Comparison of ENCODE assay signal across 1 cellular context in the genomic region with DNA sequence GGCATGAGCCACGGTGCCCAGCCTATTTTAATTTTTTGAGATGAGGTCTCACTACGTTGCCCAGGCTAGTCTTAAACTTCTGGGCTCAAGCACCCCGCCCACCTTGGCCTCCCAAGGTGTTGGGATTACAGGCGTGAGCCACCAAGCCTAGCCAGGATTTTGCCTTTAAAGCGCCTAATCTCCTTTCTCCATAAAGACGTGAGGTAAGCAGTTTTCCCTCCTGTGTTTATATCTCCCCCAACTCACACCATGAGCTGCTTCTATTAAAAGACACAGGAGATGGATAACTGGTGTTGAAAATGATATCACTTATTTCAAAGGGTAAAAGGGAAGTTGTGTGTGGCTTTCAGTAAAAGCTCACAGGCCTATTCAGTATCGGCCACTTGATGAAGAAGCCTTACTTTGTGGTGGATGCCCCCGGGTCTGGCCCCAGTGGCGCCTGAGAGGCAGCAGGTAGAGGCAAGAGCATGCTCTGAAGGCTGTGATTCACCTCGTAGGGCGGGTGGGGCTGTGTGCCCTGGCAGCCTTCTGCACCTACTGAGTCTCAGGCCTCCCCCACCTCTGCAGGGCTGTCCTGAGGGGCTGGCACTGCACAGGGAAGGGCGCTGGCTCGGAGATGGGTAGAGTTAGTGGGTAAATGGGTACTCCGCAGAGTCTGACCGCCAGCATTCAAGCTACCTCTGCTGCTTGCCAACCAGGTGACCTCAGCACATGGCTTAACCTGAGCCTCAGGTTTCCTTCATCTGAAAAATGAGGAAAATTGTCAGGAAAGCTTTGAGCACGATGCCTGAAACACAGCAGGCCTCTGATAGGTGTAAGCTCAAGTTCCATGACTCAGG.
TF ChIP-seq lines count a peak whose summit lies in the region.

No MANE protein-coding gene starts in this region.

TF ChIP-seq in K562, 482 proteins besides CTCF, POLR2A, EP300 and RAD21 (continued from another document and continues in another):
- TF ChIP-seq, protein P1, sequence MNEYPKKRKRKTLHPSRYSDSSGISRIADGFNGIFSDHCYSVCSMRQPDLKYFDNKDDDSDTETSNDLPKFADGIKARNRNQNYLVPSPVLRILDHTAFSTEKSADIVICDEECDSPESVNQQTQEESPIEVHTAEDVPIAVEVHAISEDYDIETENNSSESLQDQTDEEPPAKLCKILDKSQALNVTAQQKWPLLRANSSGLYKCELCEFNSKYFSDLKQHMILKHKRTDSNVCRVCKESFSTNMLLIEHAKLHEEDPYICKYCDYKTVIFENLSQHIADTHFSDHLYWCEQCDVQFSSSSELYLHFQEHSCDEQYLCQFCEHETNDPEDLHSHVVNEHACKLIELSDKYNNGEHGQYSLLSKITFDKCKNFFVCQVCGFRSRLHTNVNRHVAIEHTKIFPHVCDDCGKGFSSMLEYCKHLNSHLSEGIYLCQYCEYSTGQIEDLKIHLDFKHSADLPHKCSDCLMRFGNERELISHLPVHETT (CRISPR knock-in tag; conservative IDR thresholded peaks at IDR 0.05 in 1 of 2, IDR thresholded peaks at IDR 0.05 in 1 of 2) = no peak
- TF ChIP-seq CBX2 (IDR thresholded peaks at IDR 0.05; ENCODE audit: insufficient read depth, low read length, poor library complexity, severe bottlenecking) (no peak), MAFK (IDR thresholded peaks at IDR 0.05; ENCODE audit: low read length) (no peak), POLR2G (IDR thresholded peaks at IDR 0.05; ENCODE audit: low read depth, low read length) (no peak), ZNF212 (CRISPR knock-in tag; IDR thresholded peaks at IDR 0.05) (no peak), RBM34 (IDR thresholded peaks at IDR 0.05; ENCODE audit: borderline replicate concordance, insufficient read depth, low read length) (no peak), NUFIP1 (IDR thresholded peaks at IDR 0.05; ENCODE audit: partially characterized antibody) (no peak), MEIS2 (IDR thresholded peaks at IDR 0.05; ENCODE audit: partially characterized antibody) (no peak), SAFB2 (IDR thresholded peaks at IDR 0.05; ENCODE audit: borderline replicate concordance, low read depth, low read length, severe bottlenecking) (no peak), CXXC5 (CRISPR knock-in tag; IDR thresholded peaks at IDR 0.05) (peak; percentile 28; the same call in 1 of the 2 replicates), TARDBP (IDR thresholded peaks at IDR 0.05) (no peak)
- TF ChIP-seq, protein P2, sequence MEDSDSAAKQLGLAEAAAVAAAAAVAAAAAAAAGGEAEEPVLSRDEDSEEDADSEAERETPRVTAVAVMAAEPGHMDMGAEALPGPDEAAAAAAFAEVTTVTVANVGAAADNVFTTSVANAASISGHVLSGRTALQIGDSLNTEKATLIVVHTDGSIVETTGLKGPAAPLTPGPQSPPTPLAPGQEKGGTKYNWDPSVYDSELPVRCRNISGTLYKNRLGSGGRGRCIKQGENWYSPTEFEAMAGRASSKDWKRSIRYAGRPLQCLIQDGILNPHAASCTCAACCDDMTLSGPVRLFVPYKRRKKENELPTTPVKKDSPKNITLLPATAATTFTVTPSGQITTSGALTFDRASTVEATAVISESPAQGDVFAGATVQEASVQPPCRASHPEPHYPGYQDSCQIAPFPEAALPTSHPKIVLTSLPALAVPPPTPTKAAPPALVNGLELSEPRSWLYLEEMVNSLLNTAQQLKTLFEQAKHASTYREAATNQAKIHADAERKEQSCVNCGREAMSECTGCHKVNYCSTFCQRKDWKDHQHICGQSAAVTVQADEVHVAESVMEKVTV (CRISPR knock-in tag; IDR thresholded peaks at IDR 0.05) = no peak
- TF ChIP-seq, protein P3, sequence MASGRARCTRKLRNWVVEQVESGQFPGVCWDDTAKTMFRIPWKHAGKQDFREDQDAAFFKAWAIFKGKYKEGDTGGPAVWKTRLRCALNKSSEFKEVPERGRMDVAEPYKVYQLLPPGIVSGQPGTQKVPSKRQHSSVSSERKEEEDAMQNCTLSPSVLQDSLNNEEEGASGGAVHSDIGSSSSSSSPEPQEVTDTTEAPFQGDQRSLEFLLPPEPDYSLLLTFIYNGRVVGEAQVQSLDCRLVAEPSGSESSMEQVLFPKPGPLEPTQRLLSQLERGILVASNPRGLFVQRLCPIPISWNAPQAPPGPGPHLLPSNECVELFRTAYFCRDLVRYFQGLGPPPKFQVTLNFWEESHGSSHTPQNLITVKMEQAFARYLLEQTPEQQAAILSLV (tag; IDR thresholded peaks at IDR 0.05) = no peak
- TF ChIP-seq, protein P4, sequence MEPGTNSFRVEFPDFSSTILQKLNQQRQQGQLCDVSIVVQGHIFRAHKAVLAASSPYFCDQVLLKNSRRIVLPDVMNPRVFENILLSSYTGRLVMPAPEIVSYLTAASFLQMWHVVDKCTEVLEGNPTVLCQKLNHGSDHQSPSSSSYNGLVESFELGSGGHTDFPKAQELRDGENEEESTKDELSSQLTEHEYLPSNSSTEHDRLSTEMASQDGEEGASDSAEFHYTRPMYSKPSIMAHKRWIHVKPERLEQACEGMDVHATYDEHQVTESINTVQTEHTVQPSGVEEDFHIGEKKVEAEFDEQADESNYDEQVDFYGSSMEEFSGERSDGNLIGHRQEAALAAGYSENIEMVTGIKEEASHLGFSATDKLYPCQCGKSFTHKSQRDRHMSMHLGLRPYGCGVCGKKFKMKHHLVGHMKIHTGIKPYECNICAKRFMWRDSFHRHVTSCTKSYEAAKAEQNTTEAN (CRISPR knock-in tag; IDR thresholded peaks at IDR 0.05) = no peak
- TF ChIP-seq, protein P5, sequence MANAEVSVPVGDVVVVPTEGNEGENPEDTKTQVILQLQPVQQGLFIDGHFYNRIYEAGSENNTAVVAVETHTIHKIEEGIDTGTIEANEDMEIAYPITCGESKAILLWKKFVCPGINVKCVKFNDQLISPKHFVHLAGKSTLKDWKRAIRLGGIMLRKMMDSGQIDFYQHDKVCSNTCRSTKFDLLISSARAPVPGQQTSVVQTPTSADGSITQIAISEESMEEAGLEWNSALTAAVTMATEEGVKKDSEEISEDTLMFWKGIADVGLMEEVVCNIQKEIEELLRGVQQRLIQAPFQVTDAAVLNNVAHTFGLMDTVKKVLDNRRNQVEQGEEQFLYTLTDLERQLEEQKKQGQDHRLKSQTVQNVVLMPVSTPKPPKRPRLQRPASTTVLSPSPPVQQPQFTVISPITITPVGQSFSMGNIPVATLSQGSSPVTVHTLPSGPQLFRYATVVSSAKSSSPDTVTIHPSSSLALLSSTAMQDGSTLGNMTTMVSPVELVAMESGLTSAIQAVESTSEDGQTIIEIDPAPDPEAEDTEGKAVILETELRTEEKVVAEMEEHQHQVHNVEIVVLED (CRISPR knock-in tag; IDR thresholded peaks at IDR 0.05) = no peak
- TF ChIP-seq, protein P6, sequence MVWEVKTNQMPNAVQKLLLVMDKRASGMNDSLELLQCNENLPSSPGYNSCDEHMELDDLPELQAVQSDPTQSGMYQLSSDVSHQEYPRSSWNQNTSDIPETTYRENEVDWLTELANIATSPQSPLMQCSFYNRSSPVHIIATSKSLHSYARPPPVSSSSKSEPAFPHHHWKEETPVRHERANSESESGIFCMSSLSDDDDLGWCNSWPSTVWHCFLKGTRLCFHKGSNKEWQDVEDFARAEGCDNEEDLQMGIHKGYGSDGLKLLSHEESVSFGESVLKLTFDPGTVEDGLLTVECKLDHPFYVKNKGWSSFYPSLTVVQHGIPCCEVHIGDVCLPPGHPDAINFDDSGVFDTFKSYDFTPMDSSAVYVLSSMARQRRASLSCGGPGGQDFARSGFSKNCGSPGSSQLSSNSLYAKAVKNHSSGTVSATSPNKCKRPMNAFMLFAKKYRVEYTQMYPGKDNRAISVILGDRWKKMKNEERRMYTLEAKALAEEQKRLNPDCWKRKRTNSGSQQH (CRISPR knock-in tag; IDR thresholded peaks at IDR 0.05) = no peak
- TF ChIP-seq, protein P7, sequence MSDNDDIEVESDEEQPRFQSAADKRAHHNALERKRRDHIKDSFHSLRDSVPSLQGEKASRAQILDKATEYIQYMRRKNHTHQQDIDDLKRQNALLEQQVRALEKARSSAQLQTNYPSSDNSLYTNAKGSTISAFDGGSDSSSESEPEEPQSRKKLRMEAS (CRISPR knock-in tag; IDR thresholded peaks at IDR 0.05) = no peak
- TF ChIP-seq, protein P8, sequence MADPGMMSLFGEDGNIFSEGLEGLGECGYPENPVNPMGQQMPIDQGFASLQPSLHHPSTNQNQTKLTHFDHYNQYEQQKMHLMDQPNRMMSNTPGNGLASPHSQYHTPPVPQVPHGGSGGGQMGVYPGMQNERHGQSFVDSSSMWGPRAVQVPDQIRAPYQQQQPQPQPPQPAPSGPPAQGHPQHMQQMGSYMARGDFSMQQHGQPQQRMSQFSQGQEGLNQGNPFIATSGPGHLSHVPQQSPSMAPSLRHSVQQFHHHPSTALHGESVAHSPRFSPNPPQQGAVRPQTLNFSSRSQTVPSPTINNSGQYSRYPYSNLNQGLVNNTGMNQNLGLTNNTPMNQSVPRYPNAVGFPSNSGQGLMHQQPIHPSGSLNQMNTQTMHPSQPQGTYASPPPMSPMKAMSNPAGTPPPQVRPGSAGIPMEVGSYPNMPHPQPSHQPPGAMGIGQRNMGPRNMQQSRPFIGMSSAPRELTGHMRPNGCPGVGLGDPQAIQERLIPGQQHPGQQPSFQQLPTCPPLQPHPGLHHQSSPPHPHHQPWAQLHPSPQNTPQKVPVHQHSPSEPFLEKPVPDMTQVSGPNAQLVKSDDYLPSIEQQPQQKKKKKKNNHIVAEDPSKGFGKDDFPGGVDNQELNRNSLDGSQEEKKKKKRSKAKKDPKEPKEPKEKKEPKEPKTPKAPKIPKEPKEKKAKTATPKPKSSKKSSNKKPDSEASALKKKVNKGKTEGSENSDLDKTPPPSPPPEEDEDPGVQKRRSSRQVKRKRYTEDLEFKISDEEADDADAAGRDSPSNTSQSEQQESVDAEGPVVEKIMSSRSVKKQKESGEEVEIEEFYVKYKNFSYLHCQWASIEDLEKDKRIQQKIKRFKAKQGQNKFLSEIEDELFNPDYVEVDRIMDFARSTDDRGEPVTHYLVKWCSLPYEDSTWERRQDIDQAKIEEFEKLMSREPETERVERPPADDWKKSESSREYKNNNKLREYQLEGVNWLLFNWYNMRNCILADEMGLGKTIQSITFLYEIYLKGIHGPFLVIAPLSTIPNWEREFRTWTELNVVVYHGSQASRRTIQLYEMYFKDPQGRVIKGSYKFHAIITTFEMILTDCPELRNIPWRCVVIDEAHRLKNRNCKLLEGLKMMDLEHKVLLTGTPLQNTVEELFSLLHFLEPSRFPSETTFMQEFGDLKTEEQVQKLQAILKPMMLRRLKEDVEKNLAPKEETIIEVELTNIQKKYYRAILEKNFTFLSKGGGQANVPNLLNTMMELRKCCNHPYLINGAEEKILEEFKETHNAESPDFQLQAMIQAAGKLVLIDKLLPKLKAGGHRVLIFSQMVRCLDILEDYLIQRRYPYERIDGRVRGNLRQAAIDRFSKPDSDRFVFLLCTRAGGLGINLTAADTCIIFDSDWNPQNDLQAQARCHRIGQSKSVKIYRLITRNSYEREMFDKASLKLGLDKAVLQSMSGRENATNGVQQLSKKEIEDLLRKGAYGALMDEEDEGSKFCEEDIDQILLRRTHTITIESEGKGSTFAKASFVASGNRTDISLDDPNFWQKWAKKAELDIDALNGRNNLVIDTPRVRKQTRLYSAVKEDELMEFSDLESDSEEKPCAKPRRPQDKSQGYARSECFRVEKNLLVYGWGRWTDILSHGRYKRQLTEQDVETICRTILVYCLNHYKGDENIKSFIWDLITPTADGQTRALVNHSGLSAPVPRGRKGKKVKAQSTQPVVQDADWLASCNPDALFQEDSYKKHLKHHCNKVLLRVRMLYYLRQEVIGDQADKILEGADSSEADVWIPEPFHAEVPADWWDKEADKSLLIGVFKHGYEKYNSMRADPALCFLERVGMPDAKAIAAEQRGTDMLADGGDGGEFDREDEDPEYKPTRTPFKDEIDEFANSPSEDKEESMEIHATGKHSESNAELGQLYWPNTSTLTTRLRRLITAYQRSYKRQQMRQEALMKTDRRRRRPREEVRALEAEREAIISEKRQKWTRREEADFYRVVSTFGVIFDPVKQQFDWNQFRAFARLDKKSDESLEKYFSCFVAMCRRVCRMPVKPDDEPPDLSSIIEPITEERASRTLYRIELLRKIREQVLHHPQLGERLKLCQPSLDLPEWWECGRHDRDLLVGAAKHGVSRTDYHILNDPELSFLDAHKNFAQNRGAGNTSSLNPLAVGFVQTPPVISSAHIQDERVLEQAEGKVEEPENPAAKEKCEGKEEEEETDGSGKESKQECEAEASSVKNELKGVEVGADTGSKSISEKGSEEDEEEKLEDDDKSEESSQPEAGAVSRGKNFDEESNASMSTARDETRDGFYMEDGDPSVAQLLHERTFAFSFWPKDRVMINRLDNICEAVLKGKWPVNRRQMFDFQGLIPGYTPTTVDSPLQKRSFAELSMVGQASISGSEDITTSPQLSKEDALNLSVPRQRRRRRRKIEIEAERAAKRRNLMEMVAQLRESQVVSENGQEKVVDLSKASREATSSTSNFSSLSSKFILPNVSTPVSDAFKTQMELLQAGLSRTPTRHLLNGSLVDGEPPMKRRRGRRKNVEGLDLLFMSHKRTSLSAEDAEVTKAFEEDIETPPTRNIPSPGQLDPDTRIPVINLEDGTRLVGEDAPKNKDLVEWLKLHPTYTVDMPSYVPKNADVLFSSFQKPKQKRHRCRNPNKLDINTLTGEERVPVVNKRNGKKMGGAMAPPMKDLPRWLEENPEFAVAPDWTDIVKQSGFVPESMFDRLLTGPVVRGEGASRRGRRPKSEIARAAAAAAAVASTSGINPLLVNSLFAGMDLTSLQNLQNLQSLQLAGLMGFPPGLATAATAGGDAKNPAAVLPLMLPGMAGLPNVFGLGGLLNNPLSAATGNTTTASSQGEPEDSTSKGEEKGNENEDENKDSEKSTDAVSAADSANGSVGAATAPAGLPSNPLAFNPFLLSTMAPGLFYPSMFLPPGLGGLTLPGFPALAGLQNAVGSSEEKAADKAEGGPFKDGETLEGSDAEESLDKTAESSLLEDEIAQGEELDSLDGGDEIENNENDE (IDR thresholded peaks at IDR 0.05; ENCODE audit: low read depth, low read length) = no peak
